21 cellular contexts compared by ENCODE assay signal in genomic region chr2:143429932-143430331, GRCh38.
A peak's percentile ranks its signal among the peaks of the same experiment; 100 is the strongest.
DNase-seq lines count a peak whose midpoint lies in the region; ATAC-seq and TF ChIP-seq lines count a peak whose summit lies in the region.
"Had no signal": no experiment of that assay in that cellular context is flagged by ENCODE, and none has a peak within 500 bp of the region (broad histone marks: within the 10 kb centered on the region; RNA-seq: fewer than 3 reads in every experiment).

No MANE protein-coding gene starts in this region.

- DNase-seq in Right ventricle myocardium superior: no peak
- DNase-seq in right atrium auricular region (ENCODE audit: low spot score): no peak
- DNase-seq in brain microvascular endothelial cell: peak; percentile 37
- DNase-seq in left cardiac atrium: no peak
- no peak for DNase-seq in aorta
- no peak for DNase-seq in NCI-H2029 (lab: John Stamatoyannopoulos, UW)
- no peak for DNase-seq in amygdala (lab: John Stamatoyannopoulos, UW)
- DNase-seq: activated CD8-positive, alpha-beta memory T cell treated with anti-CD3 and anti-CD28 coated beads for 24 hours; amniotic stem cell; COR-L47; effector CD8-positive, alpha-beta T cell; islet precursor cell; mucosa of descending colon; NK-92 treated with Interleukin-12 subunit alpha and Interleukin-12 subunit beta, amount 100 ng/mL, for 24 hours; stimulated activated CD4-positive, alpha-beta T cell treated with anti-CD3 and anti-CD28 coated beads, Interleukin-12 subunit alpha, Interleukin-12 subunit beta, amount 100 ng/mL, for 4 hours; stimulated activated naive CD8-positive, alpha-beta T cell treated with anti-CD3 and anti-CD28 coated beads, Interleukin-15, Interleukin-2, amounts not matched to agents 100 U/mL and 50 U/mL, for 24 hours had no signal

- no peak for TF ChIP-seq CTCF in right atrium auricular region (IDR thresholded peaks at IDR 0.05)
- no peak for TF ChIP-seq CTCF in brain microvascular endothelial cell (IDR thresholded peaks at IDR 0.05; ENCODE audit: low read depth, low read length, missing control alignments)

- H3K4me3 ChIP-seq in right atrium auricular region: no peak overlapping the region
- H3K4me3 ChIP-seq in brain microvascular endothelial cell (ENCODE audit: low read depth, low read length): no peak overlapping the region
- H3K4me3 ChIP-seq in aorta (ENCODE audit: low read length in 2 of 2): no peak overlapping the region
- H3K4me3 ChIP-seq: mucosa of descending colon had no signal

- ATAC-seq in Right ventricle myocardium superior (ENCODE audit: poor library complexity) (peak; percentile 92), left cardiac atrium (peak; percentile 53 to 63), aorta (ENCODE audit: low FRiP score) (peak; percentile 36), GM21360 (IDR thresholded peaks at IDR 0.05; ENCODE audit: unreplicated experiment) (no peak)
- ATAC-seq: activated T-helper 17 cell treated with anti-CD3 and anti-CD28 coated beads, Interleukin-2, amount 50 U/mL, for 72 hours; HCT116; mucosa of descending colon; stimulated activated naive CD8-positive, alpha-beta T cell treated with anti-CD3 and anti-CD28 coated beads, Interleukin-15, Interleukin-2, amounts not matched to agents 100 U/mL and 50 U/mL, for 24 hours; WTC11 had no signal

- intact Hi-C loops in Right ventricle myocardium superior (cut with DNase I) (no loop called here), left cardiac atrium (cut with DNase I) (no loop called here), aorta (cut with DNase I) (no loop called here)

- H3K4me1 ChIP-seq in right atrium auricular region (no peaks in the 10 kb centered on the region), aorta (ENCODE audit: control insufficient read depth in 1 of 2, insufficient read depth in 2 of 2, low read length in 2 of 2) (peaks cover 0 to 2% of the 10 kb centered on the region in 2 donors)

- H3K27ac ChIP-seq in right atrium auricular region (no peak overlapping the region), brain microvascular endothelial cell (no peak overlapping the region), aorta (ENCODE audit: low read depth in 1 of 2, low read length in 2 of 2) (no peak overlapping the region)
- H3K27ac ChIP-seq: RWPE1 had no signal

- H3K36me3 ChIP-seq in right atrium auricular region (no peaks in the 10 kb centered on the region), brain microvascular endothelial cell (replicated peaks) (no peaks in the 10 kb centered on the region), aorta (ENCODE audit: control insufficient read depth in 1 of 2, insufficient read depth in 2 of 2, low read length in 1 of 2) (no peaks in the 10 kb centered on the region)

- H3K27me3 ChIP-seq in right atrium auricular region (no peaks in the 10 kb centered on the region), brain microvascular endothelial cell (replicated peaks) (no peaks in the 10 kb centered on the region), aorta (ENCODE audit: control insufficient read depth in 1 of 2, insufficient read depth in 2 of 2, low read length in 1 of 2) (no peaks in the 10 kb centered on the region)

- no peaks in the 10 kb centered on the region for H3K9me3 ChIP-seq in right atrium auricular region
- no peaks in the 10 kb centered on the region for H3K9me3 ChIP-seq in aorta (ENCODE audit: control insufficient read depth, low read length)
- H3K9me3 ChIP-seq: mucosa of descending colon had no signal

- in situ Hi-C loops in brain microvascular endothelial cell (cut with HindIII; ENCODE audit: low pct_ligation_motif_present, low sequenced_read_pairs): no loop called here
